ENCODE assay signal across 8 cellular contexts in genomic region chr16:69179255-69180010, GRCh38. TPM values are rescaled to one million over a fixed set of nuclear protein-coding genes. Genes with fewer than 3 reads are reported as not detected.
DNase-seq lines count a peak whose midpoint lies in the region; ATAC-seq, FAIRE-seq and TF ChIP-seq lines count a peak whose summit lies in the region.

No MANE protein-coding gene starts in this region.

- H3K4me3 ChIP-seq in PC-9 (no peak overlapping the region), fibroblast of the aortic adventitia (ENCODE audit: low read depth, low read length) (no peak overlapping the region), rectal smooth muscle tissue (ENCODE audit: low read length) (no peak overlapping the region)

- no peaks in the 10 kb centered on the region for H3K9me2 ChIP-seq in PC-9 (ENCODE audit: insufficient read depth)

- peak; percentile 88 for DNase-seq in EL
- peak; percentile 58 to 83 for DNase-seq in PC-9
- DNase-seq in fibroblast of the aortic adventitia (ENCODE audit: low read depth): peak; percentile 98
- DNase-seq in naive thymus-derived CD8-positive, alpha-beta T cell: no peak
- DNase-seq in GM19239 (ENCODE audit: insufficient read length, low spot score): no peak
- no peak for DNase-seq in amniotic stem cell (lab: John Stamatoyannopoulos, UW)

- H3K4me3 Mint-ChIP-seq in naive thymus-derived CD8-positive, alpha-beta T cell: no peak overlapping the region

- no peaks in the 10 kb centered on the region for H3K27me3 Mint-ChIP-seq in naive thymus-derived CD8-positive, alpha-beta T cell

- H2AFZ ChIP-seq in PC-9: no peak overlapping the region

- H3K4me1 ChIP-seq in PC-9 (replicated peaks; ENCODE audit: insufficient read depth): peaks cover 32% of the 10 kb centered on the region
- H3K4me1 ChIP-seq in rectal smooth muscle tissue (ENCODE audit: control insufficient read depth, insufficient read depth, low read length): peaks cover 12% of the 10 kb centered on the region

- H3K9me3 Mint-ChIP-seq in naive thymus-derived CD8-positive, alpha-beta T cell: no peaks in the 10 kb centered on the region

- no peak overlapping the region for H3K27ac Mint-ChIP-seq in naive thymus-derived CD8-positive, alpha-beta T cell

- peaks cover 0 to 7% (median 1%) of the 10 kb centered on the region in 4 donors for H3K4me1 Mint-ChIP-seq in naive thymus-derived CD8-positive, alpha-beta T cell

- peak overlapping the region; percentile 23 for H3K4me2 ChIP-seq in PC-9

- H3K27me3 ChIP-seq in PC-9 (ENCODE audit: insufficient read depth, low read depth): no peaks in the 10 kb centered on the region
- no peaks in the 10 kb centered on the region for H3K27me3 ChIP-seq in rectal smooth muscle tissue (ENCODE audit: control insufficient read depth, insufficient read depth, low read length)

- TF ChIP-seq CTCF in PC-9 (conservative IDR thresholded peaks at IDR 0.05) (no peak), fibroblast of the aortic adventitia (IDR thresholded peaks at IDR 0.05; ENCODE audit: insufficient read depth, low read length) (no peak)

- no peaks in the 10 kb centered on the region for H4K20me1 ChIP-seq in PC-9 (ENCODE audit: insufficient read depth)

- no peak for FAIRE-seq in GM19239 (lab: Jason Lieb, UNC)

- peaks cover 0 to 2% (median 0%) of the 10 kb centered on the region in 3 donors for H3K36me3 Mint-ChIP-seq in naive thymus-derived CD8-positive, alpha-beta T cell

- H3K9ac ChIP-seq in rectal smooth muscle tissue (ENCODE audit: low read length): no peak overlapping the region

- POLR2A ChIA-PET in PC-9 (lab: Charles Lee; ENCODE audit: unreplicated experiment): interaction anchor here (0.7 kb wide), 1 partner anchor 13 kb away, joined by 5 read pairs; no protein-coding TSS in a partner anchor
- POLR2A ChIA-PET in naive thymus-derived CD8-positive, alpha-beta T cell (lab: Charles Lee): interaction anchor here (0.6 to 0.7 kb wide), 2 partner anchors 144 to 150 kb away, joined by 3 to 4 read pairs; no protein-coding TSS in a partner anchor

- CTCF ChIA-PET in PC-9 (lab: Charles Lee): interaction anchor here (0.9 kb wide), 1 partner anchor 24 kb away, joined by 3 read pairs; no protein-coding TSS in a partner anchor

- no TSS peak for BruUV-seq in PC-9 (replicated peaks; lab: Mats Ljungman, UMichigan)

- no peaks in the 10 kb centered on the region for H3K79me2 ChIP-seq in PC-9 (ENCODE audit: low read depth)

- no peak for ATAC-seq in naive thymus-derived CD8-positive, alpha-beta T cell
- ATAC-seq in GM21576 (IDR thresholded peaks at IDR 0.05; ENCODE audit: unreplicated experiment): no peak

- peaks cover 34% of the 10 kb centered on the region for H3F3A ChIP-seq in PC-9 (ENCODE audit: insufficient read depth, low read depth)

- H3K36me3 ChIP-seq in PC-9 (ENCODE audit: low read depth) (no peaks in the 10 kb centered on the region; the same call in 1 of the 2 replicates), rectal smooth muscle tissue (ENCODE audit: control insufficient read depth, insufficient read depth, low read length) (no peaks in the 10 kb centered on the region)

- no peaks in the 10 kb centered on the region for H3K9me3 ChIP-seq in PC-9 (ENCODE audit: insufficient read depth, low read depth)

- intact Hi-C loops in PC-9 (cut with micrococcal nuclease; ENCODE audit: unreplicated experiment): no loop called here

- H3K27ac ChIP-seq in PC-9 (peak overlapping the region; percentile 13), rectal smooth muscle tissue (ENCODE audit: low read depth, low read length) (peak overlapping the region; percentile 85)

RNA-seq across cellular contexts. Expression of gene SNTB2, which starts 7.5 kb away (rescaled TPM):
- total RNA-seq in PC-9 (2021): 30.3 and 33.8 TPM in 2 replicates
- 23.8 and 40.6 TPM in 2 replicates for total RNA-seq in fibroblast of the aortic adventitia (ENCODE audit: low replicate concordance)
- total RNA-seq in naive thymus-derived CD8-positive, alpha-beta T cell: 10 to 100 TPM; 11.0 to 12.9 TPM
- 10 to 100 TPM in 1 of 3 donors, 1 to 10 TPM in 2; 3.7 to 15.0 (median 7.6) TPM for polyA plus RNA-seq in naive thymus-derived CD8-positive, alpha-beta T cell

RNA-seq across cellular contexts. Expression of gene UTP4, which starts 47.0 kb away (rescaled TPM):
- total RNA-seq in PC-9 (2021) (42.1 and 45.9 TPM in 2 replicates), fibroblast of the aortic adventitia (ENCODE audit: low replicate concordance) (19.5 and 29.3 TPM in 2 replicates)
- 10 to 100 TPM; 41.8 to 44.5 TPM for total RNA-seq in naive thymus-derived CD8-positive, alpha-beta T cell
- polyA plus RNA-seq in naive thymus-derived CD8-positive, alpha-beta T cell: 10 to 100 TPM; 72.4 to 77.6 (median 72.8) TPM

RNA-seq across cellular contexts. Expression of gene CHTF8, which starts 47.0 kb away (rescaled TPM):
- total RNA-seq in PC-9 (2021): 126 and 161 TPM in 2 replicates
- total RNA-seq in fibroblast of the aortic adventitia (ENCODE audit: low replicate concordance): 20.0 and 90.6 TPM in 2 replicates
- total RNA-seq in naive thymus-derived CD8-positive, alpha-beta T cell: 100 to 1,000 TPM; 126 to 137 TPM
- 100 to 1,000 TPM; 165 to 192 (median 184) TPM for polyA plus RNA-seq in naive thymus-derived CD8-positive, alpha-beta T cell

Comparison
In these comparisons a context has a peak if more than half of its experiments do, and no peak if none do; other contexts are left out.
1. DNase-seq: peak in EL (single experiment), PC-9 (2 of 2) and fibroblast of the aortic adventitia (single experiment); none in naive thymus-derived CD8-positive, alpha-beta T cell (0 of 10), GM19239 (single experiment) and amniotic stem cell (single experiment).